8 cellular contexts compared by ENCODE assay signal in the genomic region with DNA sequence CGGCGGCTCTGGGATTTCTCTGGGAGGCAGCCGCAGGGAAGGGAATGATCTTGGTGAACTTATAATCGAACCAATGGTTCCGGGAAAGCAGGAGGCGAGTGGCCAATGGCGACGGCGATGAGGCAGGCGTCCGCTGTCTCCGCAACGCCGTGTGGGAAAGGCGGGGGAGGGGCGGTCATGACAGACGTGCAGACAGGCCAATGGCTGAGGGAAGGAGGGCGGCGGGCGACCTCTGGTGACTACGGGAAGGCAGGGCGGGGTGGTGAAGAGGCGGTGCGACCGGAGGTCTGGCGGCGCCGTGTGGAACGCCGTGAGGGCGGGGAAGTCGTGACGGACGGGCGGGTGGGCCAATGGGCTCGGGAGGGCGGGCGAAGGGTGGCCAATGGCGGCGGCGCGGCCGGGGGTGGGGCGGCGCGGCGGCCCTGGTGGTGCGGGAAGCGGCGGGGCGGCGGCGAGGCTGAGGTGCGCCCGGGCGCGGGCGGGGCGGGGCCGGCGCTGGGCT. TPM values are rescaled to one million over a fixed set of nuclear protein-coding genes. Genes with fewer than 3 reads are reported as not detected.
DNase-seq lines count a peak whose midpoint lies in the region; ATAC-seq lines count a peak whose summit lies in the region.

Gene RAB40C (plus strand): TSS at position 409 of the 502 bp plus-strand sequence. CDS start 226 bp downstream, outside the sequence.

- WGBS in mesodermal cell (ENCODE audit: insufficient coverage in 2 of 2), 2 experiments: 0 to 1% methylated on average over 32 to 46 of the region's 61 CpGs

- H3K4me3 ChIP-seq in HUES6 (ENCODE audit: low read depth, low read length) (peak within 1 kb of the TSS; percentile 98), NT2/D1 (ENCODE audit: insufficient read length, low read depth) (peak within 1 kb of the TSS; percentile 97), endocrine pancreas (ENCODE audit: control insufficient read depth, insufficient read depth, low read length) (peak within 1 kb of the TSS; percentile 54), mesodermal cell (ENCODE audit: extremely low read depth, insufficient read depth, low read length, poor library complexity, severe bottlenecking) (peak within 1 kb of the TSS; percentile 78)

- H3K27ac ChIP-seq in HUES6 (ENCODE audit: low read depth, low read length): peak within 1 kb of the TSS; percentile 99
- peak within 1 kb of the TSS; percentile 96 for H3K27ac ChIP-seq in mesodermal cell (ENCODE audit: low read depth, low read length, severe bottlenecking)

- H3K9ac ChIP-seq in HUES6 (ENCODE audit: low read length) (peak within 1 kb of the TSS; percentile 97), NT2/D1 (ENCODE audit: insufficient read length, low read depth) (peak within 1 kb of the TSS; percentile 99), endocrine pancreas (ENCODE audit: control insufficient read depth, insufficient read depth, low read length) (peak within 1 kb of the TSS; percentile 94)

- peak; percentile 98 for DNase-seq in D341Med (ENCODE audit: low spot score)
- DNase-seq in NT2/D1 (ENCODE audit: low read depth, low spot score): peak; percentile 97
- peak; percentile 98 for DNase-seq in activated CD8-positive, alpha-beta memory T cell treated with anti-CD3 and anti-CD28 coated beads, Interleukin-2, amount 50 U/mL, for 24 hours (ENCODE audit: extremely low read depth)
- peak; percentile 93 for DNase-seq in stimulated activated CD8-positive, alpha-beta memory T cell treated with anti-CD3 and anti-CD28 coated beads, Interleukin-15, amount 100 ng/mL, for 24 hours (ENCODE audit: low read depth)

- no peaks in the 10 kb centered on the region for H3K9me3 ChIP-seq in HUES6 (ENCODE audit: control insufficient read depth, insufficient read depth, low read depth, low read length)
- H3K9me3 ChIP-seq in NT2/D1 (ENCODE audit: insufficient read depth, low read length): no peaks in the 10 kb centered on the region
- H3K9me3 ChIP-seq in endocrine pancreas (ENCODE audit: control insufficient read depth, low read length): no peaks in the 10 kb centered on the region
- no peaks in the 10 kb centered on the region for H3K9me3 ChIP-seq in mesodermal cell (ENCODE audit: control insufficient read depth, low read length)

- H3K27me3 ChIP-seq in HUES6 (ENCODE audit: control insufficient read depth, insufficient read depth, low read length): peaks cover 33% of the 10 kb centered on the region
- H3K27me3 ChIP-seq in NT2/D1 (ENCODE audit: insufficient read depth, insufficient read length): peaks cover 66% of the 10 kb centered on the region
- no peaks in the 10 kb centered on the region for H3K27me3 ChIP-seq in endocrine pancreas (ENCODE audit: control insufficient read depth, insufficient read depth, low read length)

- H3K36me3 ChIP-seq in HUES6 (ENCODE audit: control insufficient read depth, insufficient read depth, low read length) (peaks cover 2% of the 10 kb centered on the region; the same call in 1 of the 2 replicates), NT2/D1 (ENCODE audit: insufficient read depth, insufficient read length, low read length) (peaks cover 23% of the 10 kb centered on the region), endocrine pancreas (ENCODE audit: control insufficient read depth, insufficient read depth, low read length) (no peaks in the 10 kb centered on the region), mesodermal cell (ENCODE audit: control insufficient read depth, insufficient read depth, low read length) (peaks cover 5% of the 10 kb centered on the region)

- peak; percentile 76 for ATAC-seq in GM21447 (IDR thresholded peaks at IDR 0.05; ENCODE audit: unreplicated experiment)

- H3K4me1 ChIP-seq in HUES6 (ENCODE audit: control insufficient read depth, insufficient read depth, low read length) (peaks cover 11% of the 10 kb centered on the region), NT2/D1 (ENCODE audit: insufficient read depth, insufficient read length) (peaks cover 22% of the 10 kb centered on the region), endocrine pancreas (ENCODE audit: control insufficient read depth, insufficient read depth, low read length) (no peaks in the 10 kb centered on the region), mesodermal cell (ENCODE audit: control insufficient read depth, insufficient read depth, low read length, poor library complexity, severe bottlenecking) (peaks cover 11% of the 10 kb centered on the region)

RNA-seq across cellular contexts. Expression of gene RAB40C, which starts in this region (rescaled TPM):
- 24.2 TPM for polyA plus RNA-seq in mesodermal cell (2013, experiment 1 of 2)
- 23.0 TPM for polyA plus RNA-seq in mesodermal cell (2013, experiment 2 of 2)

Comparison
In these comparisons a context has a peak if more than half of its experiments do, and no peak if none do; other contexts are left out.
1. Peak in every context shown above with its lines: DNase-seq, ATAC-seq, H3K4me3 ChIP-seq and H3K27ac ChIP-seq.